Comparison of ENCODE assay signal across 8 cellular contexts in the genomic region with DNA sequence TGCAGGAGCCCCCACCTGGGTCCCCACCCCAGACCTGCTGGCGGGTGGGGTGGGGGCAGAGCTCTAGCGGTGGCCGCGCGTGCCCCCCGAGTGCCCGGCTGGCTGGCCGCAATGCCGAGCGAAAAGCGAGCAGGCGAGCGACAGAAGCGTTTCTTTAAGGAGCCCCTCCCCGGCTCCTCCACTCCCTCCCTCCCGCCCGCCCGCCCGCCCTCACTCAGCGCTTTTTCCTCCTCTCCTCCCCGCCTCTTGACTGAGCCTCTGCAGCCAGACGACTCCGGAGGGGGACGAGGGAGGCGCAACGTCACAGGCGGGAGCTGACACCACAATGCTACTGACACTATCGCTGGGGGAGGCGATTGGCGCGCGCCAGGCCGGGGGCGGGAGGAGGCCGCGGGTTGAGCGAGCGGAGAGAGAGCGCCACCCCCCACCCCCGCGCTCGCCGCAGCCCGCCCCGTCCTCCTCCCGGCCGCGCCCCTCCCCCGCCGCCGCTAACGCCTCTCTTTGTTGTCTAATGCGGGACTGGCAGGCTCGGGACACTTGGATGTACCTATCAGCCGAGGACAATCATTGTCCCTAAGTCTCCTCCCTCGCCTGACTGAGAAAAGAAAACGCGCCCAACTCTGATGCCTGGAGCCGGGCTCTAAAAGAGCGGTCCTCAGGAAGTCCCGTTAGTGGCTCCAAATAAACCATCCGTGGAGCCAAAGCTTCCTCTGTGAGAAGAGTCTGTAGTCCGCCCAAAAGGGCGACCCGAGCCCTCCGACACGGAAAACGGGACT.
A peak's percentile ranks its signal among the peaks of the same experiment; 100 is the strongest.
DNase-seq lines count a peak whose midpoint lies in the region; ATAC-seq lines count a peak whose summit lies in the region.

A gene (minus strand): TSS at position 127 of the 776 bp plus-strand sequence. CDS start 313 bp downstream, outside the sequence.

- peak; percentile 94 for DNase-seq in ACHN
- DNase-seq in NCI-H2227 treated with DMSO at 0.1 percent for 48 hours (lab: John Stamatoyannopoulos, UW) = peak; percentile 94
- DNase-seq in activated CD4-positive, CD25-positive, alpha-beta regulatory T cell (lab: John Stamatoyannopoulos, UW) = peak; percentile 36 to 65 (median 54)
- peak; percentile 44 to 99 (median 94) for DNase-seq in caudate nucleus (lab: John Stamatoyannopoulos, UW)
- DNase-seq in inferior parietal cortex (ENCODE audit: extremely low spot score) = peak; percentile 89
- DNase-seq in smooth muscle cell of the brain vasculature (ENCODE audit: low read depth, low spot score) = peak; percentile 89

- peak; percentile 73 for ATAC-seq in GM18909 (IDR thresholded peaks at IDR 0.05; ENCODE audit: poor library complexity, unreplicated experiment)
- peak; percentile 67 for ATAC-seq in HG03196 (IDR thresholded peaks at IDR 0.05; ENCODE audit: unreplicated experiment)

- in situ Hi-C loops in ACHN (cut with HindIII; ENCODE audit: low pct_ligation_motif_present, low pct_unique_long_range_greater_than_20kb, low sequenced_read_pairs) = no loop called here

- peak within 1 kb of the TSS; percentile 92 for H3K27ac ChIP-seq in caudate nucleus (ENCODE audit: low read depth, low read length)

Comparison
In these comparisons a context has a peak if more than half of its experiments do, and no peak if none do; other contexts are left out.
1. Peak in every context shown above with its lines: DNase-seq, ATAC-seq and H3K27ac ChIP-seq.